In the genomic region with DNA sequence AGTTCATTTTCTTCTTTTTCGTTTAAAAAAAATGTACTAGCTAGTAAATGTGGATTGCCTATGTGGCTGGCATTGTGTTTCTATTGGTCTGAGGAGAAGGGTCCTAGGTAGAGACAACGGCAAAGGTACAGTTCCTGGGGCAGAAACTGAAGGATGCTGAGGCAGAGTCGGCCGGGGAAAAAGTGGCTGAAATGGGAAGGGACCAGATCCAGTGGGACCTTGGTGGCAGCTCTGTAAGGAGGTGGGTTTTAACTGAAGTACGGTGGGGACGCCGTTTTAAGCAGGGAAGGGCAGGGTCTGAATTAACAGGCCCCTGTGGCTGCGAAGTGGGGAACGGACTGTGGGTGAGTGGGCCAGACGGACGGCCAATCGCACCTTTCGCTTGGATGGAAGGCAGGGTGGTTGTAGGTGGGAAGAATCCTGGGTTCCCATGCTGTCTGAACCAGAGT, we compare ENCODE assay signal across 8 cellular contexts. TPM values are rescaled to one million over a fixed set of nuclear protein-coding genes. Genes with fewer than 3 reads are reported as not detected.
DNase-seq lines count a peak whose midpoint lies in the region; ATAC-seq and TF ChIP-seq lines count a peak whose summit lies in the region.

No MANE protein-coding gene starts in this region.

- no peaks in the 10 kb centered on the region for H3K9me2 ChIP-seq in Loucy (replicated peaks; ENCODE audit: low read depth, low read length)

- H3K4me3 ChIP-seq in Loucy (ENCODE audit: low read length, poor library complexity, severe bottlenecking) (peak overlapping the region; percentile 96), dorsolateral prefrontal cortex (peak overlapping the region in 55 of 59 donors; percentile 11 to 100 (median 97)), rectal smooth muscle tissue (ENCODE audit: low read length) (peak overlapping the region; percentile 47)

- TF ChIP-seq CTCF in Loucy (conservative IDR thresholded peaks at IDR 0.05; ENCODE audit: low read length) (no peak), dorsolateral prefrontal cortex (IDR thresholded peaks at IDR 0.05 in 54 of 56, conservative IDR thresholded peaks at IDR 0.05 in 2 of 56; ENCODE audit: low read depth in 1 of 56, partially characterized antibody in 56 of 56) (no peak)

- in situ Hi-C loops in ACHN (cut with HindIII; ENCODE audit: low pct_ligation_motif_present, low pct_unique_long_range_greater_than_20kb, low sequenced_read_pairs): no loop called here

- H3K27ac ChIP-seq in dorsolateral prefrontal cortex (peak overlapping the region in 10 of 59 donors; percentile 23 to 95 (median 83)), rectal smooth muscle tissue (ENCODE audit: low read depth, low read length) (no peak overlapping the region)

- DNase-seq in dorsolateral prefrontal cortex: no peak
- DNase-seq in ACHN: no peak
- DNase-seq in activated CD8-positive, alpha-beta memory T cell treated with anti-CD3 and anti-CD28 coated beads, Interleukin-2, amount 50 U/mL, for 4 hours: no peak

- peak overlapping the region; percentile 98 for H2AFZ ChIP-seq in Loucy (ENCODE audit: low read length)

- H3K9me3 ChIP-seq in ES-I3 (ENCODE audit: control insufficient read depth, insufficient read depth, low read length): no peaks in the 10 kb centered on the region
- no peaks in the 10 kb centered on the region for H3K9me3 ChIP-seq in Loucy (ENCODE audit: insufficient read depth, low read depth, low read length)

- peaks cover 28% of the 10 kb centered on the region for H3K79me2 ChIP-seq in Loucy (ENCODE audit: insufficient read depth, low read length)

- H3K9ac ChIP-seq in ES-I3 (ENCODE audit: low read depth, low read length): peak overlapping the region; percentile 93; the same call in 1 of the 2 replicates
- H3K9ac ChIP-seq in Loucy (ENCODE audit: low read depth, low read length, poor library complexity, severe bottlenecking): no peak overlapping the region
- H3K9ac ChIP-seq in rectal smooth muscle tissue (ENCODE audit: low read length): no peak overlapping the region

- intact Hi-C loops in dorsolateral prefrontal cortex (cut with DNase I): loop anchor here in 1 of 2 donors (5.0 kb wide), 1 partner anchor 393 kb away; no protein-coding TSS in a partner anchor

- H3K4me1 ChIP-seq in ES-I3 (ENCODE audit: insufficient read depth, low read length) (peaks cover 5% of the 10 kb centered on the region; the same call in 1 of the 2 replicates), Loucy (ENCODE audit: insufficient read depth, low read length, poor library complexity, severe bottlenecking) (peaks cover 11% of the 10 kb centered on the region), rectal smooth muscle tissue (ENCODE audit: control insufficient read depth, insufficient read depth, low read length) (peaks cover 3% of the 10 kb centered on the region)

- H3K36me3 ChIP-seq in ES-I3 (ENCODE audit: insufficient read depth, low read length) (no peaks in the 10 kb centered on the region), Loucy (ENCODE audit: insufficient read depth, low read length) (no peaks in the 10 kb centered on the region), rectal smooth muscle tissue (ENCODE audit: control insufficient read depth, insufficient read depth, low read length) (no peaks in the 10 kb centered on the region)

- peak overlapping the region; percentile 22 for H3K4me2 ChIP-seq in Loucy (ENCODE audit: low read depth, low read length, poor library complexity, severe bottlenecking)

- ATAC-seq in GM18505 (IDR thresholded peaks at IDR 0.05; ENCODE audit: unreplicated experiment) (no peak), GM21825 (IDR thresholded peaks at IDR 0.05; ENCODE audit: unreplicated experiment) (no peak)

- no peaks in the 10 kb centered on the region for H3F3A ChIP-seq in Loucy (ENCODE audit: low read depth)

- TF ChIP-seq POLR2A in GM18505 (IDR thresholded peaks at IDR 0.05; ENCODE audit: borderline replicate concordance, extremely low read depth, insufficient read depth, insufficient read length): no peak

- H3K27me3 ChIP-seq in Loucy (ENCODE audit: insufficient read depth, low read length, poor library complexity, severe bottlenecking) (no peaks in the 10 kb centered on the region), dorsolateral prefrontal cortex (no peaks in the 10 kb centered on the region), rectal smooth muscle tissue (ENCODE audit: control insufficient read depth, insufficient read depth, low read length) (no peaks in the 10 kb centered on the region)

- peaks cover 17% of the 10 kb centered on the region for H4K20me1 ChIP-seq in Loucy (ENCODE audit: insufficient read depth, low read length, poor library complexity, severe bottlenecking)

RNA-seq across cellular contexts. Expression of a gene that starts 0.4 kb away (rescaled TPM):
- total RNA-seq in dorsolateral prefrontal cortex: 100 to 1,000 TPM in 119 of 120 experiments, 10 to 100 TPM in 1; 83.9 to 199 (median 129) TPM

Comparison
In these comparisons a context has a peak if more than half of its experiments do, and no peak if none do; other contexts are left out.
1. H3K4me3 ChIP-seq: peak in every context shown above with its lines; median percentile 97 in dorsolateral prefrontal cortex; 96 in Loucy; 47 in rectal smooth muscle tissue.